25 cellular contexts compared by ENCODE assay signal in genomic region chr15:31153531-31153930, GRCh38. TPM values are rescaled to one million over a fixed set of nuclear protein-coding genes. Genes with fewer than 3 reads are reported as not detected.
"Had no signal": no experiment of that assay in that cellular context is flagged by ENCODE, and none has a peak within 500 bp of the region (broad histone marks: within the 10 kb centered on the region; RNA-seq: fewer than 3 reads in every experiment).

No MANE protein-coding gene starts in this region.

- H3K9me3 ChIP-seq: esophagus muscularis mucosa, gastroesophageal sphincter, left ventricle myocardium inferior, pancreas, right lobe of liver, spleen, tibial nerve had no signal

- H3K9me3 Mint-ChIP-seq: nephron; stimulated activated memory B cell treated with anti-CD40 and anti-IgM and Interleukin-4, amounts not matched to agents 10 μg/mL and 1 μg/mL and 100 μg/mL, for 72 hours; stimulated activated naive CD8-positive, alpha-beta T cell treated with anti-CD3 and anti-CD28 coated beads, Interleukin-15, Interleukin-2, amounts not matched to agents 100 ng/mL and 50 ng/mL, for 24 hours had no signal

- H3K4me1 ChIP-seq: esophagus muscularis mucosa, gastroesophageal sphincter, spleen, tibial nerve had no signal

- H3K27ac ChIP-seq: coronary artery, esophagus muscularis mucosa, gastroesophageal sphincter, left ventricle myocardium inferior, pancreas, spleen, tibial nerve had no signal

- DNase-seq: central memory CD4-positive, alpha-beta T cell; effector CD4-positive, alpha-beta T cell; glutamatergic neuron; islet precursor cell; left ventricle myocardium inferior; occipital lobe; pancreas; spleen; stimulated activated CD4-positive, alpha-beta T cell treated with anti-CD3 and anti-CD28 coated beads, Interleukin-15, amount 100 ng/mL, for 24 hours; stimulated activated CD4-positive, alpha-beta T cell treated with anti-CD3 and anti-CD28 coated beads, Interleukin-1b, Interleukin-23, amount 100 ng/mL, for 48 hours; stimulated activated CD4-positive, alpha-beta T cell treated with anti-CD3 and anti-CD28 coated beads, Interleukin-4, amount 100 ng/mL, for 24 hours had no signal

- H3K4me3 Mint-ChIP-seq: nephron; stimulated activated memory B cell treated with anti-CD40 and anti-IgM and Interleukin-4, amounts not matched to agents 10 μg/mL and 1 μg/mL and 100 μg/mL, for 72 hours; stimulated activated naive CD8-positive, alpha-beta T cell treated with anti-CD3 and anti-CD28 coated beads, Interleukin-15, Interleukin-2, amounts not matched to agents 100 ng/mL and 50 ng/mL, for 24 hours had no signal

- H3K4me3 ChIP-seq: coronary artery, esophagus muscularis mucosa, gastroesophageal sphincter, left ventricle myocardium inferior, lung, pancreas, right lobe of liver, spleen, tibial nerve had no signal

- H3K27ac Mint-ChIP-seq: nephron; progenitor cell of endocrine pancreas; stimulated activated memory B cell treated with anti-CD40 and anti-IgM and Interleukin-4, amounts not matched to agents 10 μg/mL and 1 μg/mL and 100 μg/mL, for 72 hours; stimulated activated naive CD8-positive, alpha-beta T cell treated with anti-CD3 and anti-CD28 coated beads, Interleukin-15, Interleukin-2, amounts not matched to agents 100 ng/mL and 50 ng/mL, for 24 hours had no signal

- H3K27me3 ChIP-seq: pancreas, right lobe of liver, spleen, tibial nerve had no signal

- H3K36me3 Mint-ChIP-seq: stimulated activated memory B cell treated with anti-CD40 and anti-IgM and Interleukin-4, amounts not matched to agents 10 μg/mL and 1 μg/mL and 100 μg/mL, for 72 hours had no signal

- H3K36me3 ChIP-seq: esophagus muscularis mucosa, gastroesophageal sphincter, left ventricle myocardium inferior, pancreas, right lobe of liver, spleen, tibial nerve had no signal

- H3K4me1 Mint-ChIP-seq: stimulated activated memory B cell treated with anti-CD40 and anti-IgM and Interleukin-4, amounts not matched to agents 10 μg/mL and 1 μg/mL and 100 μg/mL, for 72 hours had no signal

- ATAC-seq: gastroesophageal sphincter; pancreas; right lobe of liver; stimulated activated memory B cell treated with anti-CD40 and anti-IgM and Interleukin-4, amounts not matched to agents 10 μg/mL and 1 μg/mL and 100 μg/mL, for 72 hours had no signal

- H3K27me3 Mint-ChIP-seq: progenitor cell of endocrine pancreas; stimulated activated naive CD8-positive, alpha-beta T cell treated with anti-CD3 and anti-CD28 coated beads, Interleukin-15, Interleukin-2, amounts not matched to agents 100 ng/mL and 50 ng/mL, for 24 hours had no signal

RNA-seq across cellular contexts. Expression of gene TRPM1, which starts 52.0 kb away (rescaled TPM):
- total RNA-seq: chondrocyte, esophagus muscularis mucosa, gastroesophageal sphincter, left ventricle myocardium inferior, lung, mononuclear cell, occipital lobe, progenitor cell of endocrine pancreas, right lobe of liver, spleen, temporal lobe, tibial nerve, urinary bladder had no signal
- polyA plus RNA-seq: pancreas, urinary bladder had no signal
